26 cellular contexts compared by ENCODE assay signal in the genomic region with DNA sequence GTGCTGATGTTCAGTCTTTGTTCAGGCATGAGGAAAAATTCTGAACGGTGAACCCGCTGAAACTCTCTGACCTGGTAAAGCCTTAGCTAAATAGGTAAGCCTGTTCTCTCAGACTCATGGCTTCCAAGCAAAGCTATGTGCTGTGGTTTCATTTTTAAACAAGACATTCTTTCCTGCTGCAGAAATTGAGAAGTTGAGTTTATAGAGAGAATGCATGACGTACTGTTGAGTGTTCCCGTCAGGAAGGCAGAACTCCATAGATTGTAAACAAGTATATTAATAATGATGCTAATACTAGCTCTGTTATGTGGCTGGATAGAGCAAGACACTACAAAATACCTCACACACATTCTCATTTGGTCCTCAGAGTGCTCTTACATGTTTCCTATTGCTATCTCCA.
DNase-seq lines count a peak whose midpoint lies in the region; ATAC-seq, FAIRE-seq and TF ChIP-seq lines count a peak whose summit lies in the region.
"Had no signal": no experiment of that assay in that cellular context is flagged by ENCODE, and none has a peak within 500 bp of the region (broad histone marks: within the 10 kb centered on the region; RNA-seq: fewer than 3 reads in every experiment).

No MANE protein-coding gene starts in this region.

- H3K27me3 ChIP-seq in neuron (ENCODE audit: insufficient read depth, low read length): no peaks in the 10 kb centered on the region
- no peaks in the 10 kb centered on the region for H3K27me3 ChIP-seq in pancreas
- no peaks in the 10 kb centered on the region for H3K27me3 ChIP-seq in effector memory CD4-positive, alpha-beta T cell (replicated peaks; ENCODE audit: control insufficient read depth, insufficient read depth, low read length, poor library complexity, severe bottlenecking)
- no peaks in the 10 kb centered on the region for H3K27me3 ChIP-seq in body of pancreas
- H3K27me3 ChIP-seq: BE2C; BLaER1 treated with 17β-estradiol and CSF1 and Interleukin-3, amounts not matched to agents 10 nM and 100 nM had no signal

- H3K4me3 ChIP-seq in neuron (ENCODE audit: low read length) (no peak overlapping the region), pancreas (no peak overlapping the region), body of pancreas (no peak overlapping the region)
- H3K4me3 ChIP-seq in effector memory CD4-positive, alpha-beta T cell (ENCODE audit: insufficient read depth, low read depth, low read length, poor library complexity, severe bottlenecking): no peak overlapping the region
- H3K4me3 ChIP-seq: BLaER1 treated with 17β-estradiol and CSF1 and Interleukin-3, amounts not matched to agents 10 nM and 100 nM; GM12878; GM23248 had no signal

- H3K4me1 ChIP-seq in neuron (ENCODE audit: insufficient read depth, low read length) (peaks cover 26% of the 10 kb centered on the region), pancreas (no peaks in the 10 kb centered on the region), body of pancreas (no peaks in the 10 kb centered on the region)
- H3K4me1 ChIP-seq in effector memory CD4-positive, alpha-beta T cell (ENCODE audit: control insufficient read depth, insufficient read depth, low read length, poor library complexity, severe bottlenecking): no peaks in the 10 kb centered on the region
- H3K4me1 ChIP-seq: BE2C; BLaER1 treated with 17β-estradiol and CSF1 and Interleukin-3, amounts not matched to agents 10 nM and 100 nM had no signal

- H3K36me3 Mint-ChIP-seq in activated CD4-positive, alpha-beta T cell treated with anti-CD3 and anti-CD28 coated beads, Interleukin-2, amount 10 ng/mL, durations not matched to agents 24 days and 14 days (ENCODE audit: low read depth): no peaks in the 10 kb centered on the region
- H3K36me3 Mint-ChIP-seq: CD14-positive monocyte; CD8-positive, alpha-beta memory T cell had no signal

- no peak for TF ChIP-seq POLR2A in body of pancreas (IDR thresholded peaks at IDR 0.05)

- WGBS in pancreas, 2 donors: 81 to 88% methylated on average over 4 of the region's 4 CpGs
- 73 to 84% methylated on average over 4 of the region's 4 CpGs for WGBS in body of pancreas, 2 donors

- H3K36me3 ChIP-seq in neuron (ENCODE audit: insufficient read depth, low read length): no peaks in the 10 kb centered on the region
- H3K36me3 ChIP-seq in pancreas: no peaks in the 10 kb centered on the region
- H3K36me3 ChIP-seq in effector memory CD4-positive, alpha-beta T cell (ENCODE audit: control insufficient read depth, insufficient read depth, low read length): no peaks in the 10 kb centered on the region
- no peaks in the 10 kb centered on the region for H3K36me3 ChIP-seq in body of pancreas (replicated peaks in 1 of 2; ENCODE audit: insufficient read depth in 1 of 2, low read depth in 2 of 2)
- H3K36me3 ChIP-seq: BE2C; BLaER1 treated with 17β-estradiol and CSF1 and Interleukin-3, amounts not matched to agents 10 nM and 100 nM had no signal

- no peaks in the 10 kb centered on the region for H3K4me1 Mint-ChIP-seq in activated CD4-positive, alpha-beta T cell treated with anti-CD3 and anti-CD28 coated beads, Interleukin-2, amount 10 ng/mL, durations not matched to agents 24 days and 14 days
- H3K4me1 Mint-ChIP-seq: CD14-positive monocyte; CD8-positive, alpha-beta memory T cell had no signal

- TF ChIP-seq CTCF in pancreas (IDR thresholded peaks at IDR 0.05) (no peak), body of pancreas (IDR thresholded peaks at IDR 0.05) (no peak)

- FAIRE-seq in pancreas (lab: Jason Lieb, UNC): no peak
- FAIRE-seq: A204.1, D721Med, GM12878, GM19239, H1 had no signal

- H2AFZ ChIP-seq in neuron (ENCODE audit: low read depth, low read length): peak overlapping the region; percentile 32
- H2AFZ ChIP-seq: GM23248 had no signal

- ATAC-seq in pancreas (no peak), body of pancreas (no peak)
- ATAC-seq: GM12878, HCT116 had no signal

- H3K27ac ChIP-seq in pancreas (no peak overlapping the region), body of pancreas (no peak overlapping the region)
- no peak overlapping the region for H3K27ac ChIP-seq in effector memory CD4-positive, alpha-beta T cell (ENCODE audit: insufficient read depth, low read length, poor library complexity, severe bottlenecking)
- H3K27ac ChIP-seq: 22Rv1; BLaER1 treated with 17β-estradiol and CSF1 and Interleukin-3, amounts not matched to agents 10 nM and 100 nM; GM23248 had no signal

- intact Hi-C loops in activated CD4-positive, alpha-beta T cell treated with anti-CD3 and anti-CD28 coated beads, Interleukin-2, amount 10 ng/mL, durations not matched to agents 24 days and 14 days (cut with micrococcal nuclease): no loop called here
- intact Hi-C loops in pancreas (cut with DNase I): no loop called here
- intact Hi-C loops in body of pancreas (cut with DNase I): no loop called here

- H3K27me3 Mint-ChIP-seq in activated CD4-positive, alpha-beta T cell treated with anti-CD3 and anti-CD28 coated beads, Interleukin-2, amount 10 ng/mL, durations not matched to agents 24 days and 14 days: peaks cover 5% of the 10 kb centered on the region

- no peaks in the 10 kb centered on the region for H3K9me3 Mint-ChIP-seq in activated CD4-positive, alpha-beta T cell treated with anti-CD3 and anti-CD28 coated beads, Interleukin-2, amount 10 ng/mL, durations not matched to agents 24 days and 14 days
- H3K9me3 Mint-ChIP-seq: CD4-positive, alpha-beta T cell had no signal

- peak; percentile 38 for DNase-seq in activated CD4-positive, alpha-beta T cell treated with anti-CD3 and anti-CD28 coated beads, Interleukin-2, amount 10 ng/mL, durations not matched to agents 24 days and 14 days
- DNase-seq in activated CD4-positive, alpha-beta T cell treated with anti-CD3 and anti-CD28 coated beads for 1 hour: no peak
- DNase-seq in iris pigment epithelial cell (ENCODE audit: low read depth): peak; percentile 18
- no peak for DNase-seq in pancreas
- DNase-seq in effector memory CD4-positive, alpha-beta T cell: no peak
- no peak for DNase-seq in body of pancreas
- DNase-seq: AML-193; BE2C; CD4-positive, alpha-beta T cell; CD8-positive, alpha-beta memory T cell; DMS 273 treated with DMSO at 0.1 percent for 48 hours; DMS79; EL; GDM1; GM23248; H7 had no signal

- no peak overlapping the region for H3K4me3 Mint-ChIP-seq in activated CD4-positive, alpha-beta T cell treated with anti-CD3 and anti-CD28 coated beads, Interleukin-2, amount 10 ng/mL, durations not matched to agents 24 days and 14 days
- H3K4me3 Mint-ChIP-seq: CD14-positive monocyte; CD4-positive, alpha-beta T cell; CD8-positive, alpha-beta memory T cell had no signal

- no peak overlapping the region for H3K27ac Mint-ChIP-seq in activated CD4-positive, alpha-beta T cell treated with anti-CD3 and anti-CD28 coated beads, Interleukin-2, amount 10 ng/mL, durations not matched to agents 24 days and 14 days
- H3K27ac Mint-ChIP-seq: CD14-positive monocyte; CD4-positive, alpha-beta T cell had no signal

- no peaks in the 10 kb centered on the region for H3K9me3 ChIP-seq in neuron (ENCODE audit: low read length)
- no peaks in the 10 kb centered on the region for H3K9me3 ChIP-seq in pancreas
- H3K9me3 ChIP-seq in effector memory CD4-positive, alpha-beta T cell (ENCODE audit: control insufficient read depth, low read length): no peaks in the 10 kb centered on the region
- H3K9me3 ChIP-seq in body of pancreas: no peaks in the 10 kb centered on the region
- H3K9me3 ChIP-seq: BE2C; BLaER1 treated with 17β-estradiol and CSF1 and Interleukin-3, amounts not matched to agents 10 nM and 100 nM had no signal

Comparison
In these comparisons a context has a peak if more than half of its experiments do, and no peak if none do; other contexts are left out.
1. DNase-seq: peak in activated CD4-positive, alpha-beta T cell treated with anti-CD3 and anti-CD28 coated beads, Interleukin-2, amount 10 ng/mL, durations not matched to agents 24 days and 14 days (single experiment) and iris pigment epithelial cell (single experiment); none in activated CD4-positive, alpha-beta T cell treated with anti-CD3 and anti-CD28 coated beads for 1 hour (single experiment), pancreas (0 of 6), effector memory CD4-positive, alpha-beta T cell (0 of 3) and body of pancreas (0 of 4).